14 cellular contexts compared by ENCODE assay signal in the genomic region with DNA sequence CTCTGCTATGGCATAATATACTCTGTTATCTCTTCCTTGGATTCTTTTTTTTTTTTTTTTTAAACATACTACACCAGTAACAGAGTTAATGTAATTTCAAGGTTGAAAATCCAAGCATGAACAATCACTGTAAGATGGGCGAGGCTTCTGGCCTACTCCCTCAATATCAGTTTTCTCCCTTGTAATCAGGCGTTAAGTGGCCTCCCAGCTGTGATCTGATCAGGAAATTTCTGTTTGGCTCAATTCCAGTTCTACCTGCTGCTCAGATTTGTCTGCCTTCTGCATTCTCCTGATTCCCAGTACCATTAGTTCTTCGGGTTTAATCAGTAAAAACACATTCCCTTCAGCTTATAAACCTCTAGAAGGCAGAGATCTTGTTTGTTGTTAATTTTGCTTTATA. TPM values are rescaled to one million over a fixed set of nuclear protein-coding genes. Genes with fewer than 3 reads are reported as not detected.
A peak's percentile ranks its signal among the peaks of the same experiment; 100 is the strongest.
DNase-seq lines count a peak whose midpoint lies in the region; ATAC-seq and TF ChIP-seq lines count a peak whose summit lies in the region.
"Had no signal": no experiment of that assay in that cellular context is flagged by ENCODE, and none has a peak within 500 bp of the region (broad histone marks: within the 10 kb centered on the region; RNA-seq: fewer than 3 reads in every experiment).

No MANE protein-coding gene starts in this region.

- DNase-seq in left ventricle myocardium superior (no peak), Right ventricle myocardium superior (no peak), NCI-H2171 treated with DMSO at 0.1 percent for 48 hours (lab: John Stamatoyannopoulos, UW) (peak; percentile 97), GM13976 (ENCODE audit: low spot score) (no peak), inferior parietal cortex (ENCODE audit: extremely low spot score) (no peak)
- no peak for DNase-seq in stimulated activated CD4-positive, alpha-beta T cell treated with anti-CD3 and anti-CD28 coated beads, Interleukin-4, amount 100 ng/mL, for 24 hours
- DNase-seq: activated naive CD4-positive, alpha-beta T cell treated with anti-CD3 and anti-CD28 coated beads, Interleukin-2, amount 10 ng/mL, durations not matched to agents 7 days and 5 days; effector memory CD8-positive, alpha-beta T cell; foreskin keratinocyte; H7; WERI-Rb-1 had no signal

- intact Hi-C loops in left ventricle myocardium superior (cut with micrococcal nuclease) (no loop called here), Right ventricle myocardium superior (cut with DNase I) (no loop called here)

- H3K27ac Mint-ChIP-seq in activated T-helper 17 cell treated with anti-CD3 and anti-CD28 coated beads, Interleukin-2, amount 50 U/mL, for 72 hours = peak overlapping the region; percentile 33
- H3K27ac Mint-ChIP-seq in stimulated activated memory B cell treated with anti-CD40 and anti-IgM and Interleukin-4, amounts not matched to agents 10 μg/mL and 1 μg/mL and 100 μg/mL, for 72 hours = peak overlapping the region; percentile 49
- H3K27ac Mint-ChIP-seq: activated naive CD4-positive, alpha-beta T cell treated with anti-CD3 and anti-CD28 coated beads, Interleukin-2, amount 10 ng/mL, durations not matched to agents 7 days and 5 days; progenitor cell of endocrine pancreas had no signal

- H3K36me3 Mint-ChIP-seq in activated T-helper 17 cell treated with anti-CD3 and anti-CD28 coated beads, Interleukin-2, amount 50 U/mL, for 72 hours (ENCODE audit: low read depth) = no peaks in the 10 kb centered on the region
- H3K36me3 Mint-ChIP-seq in stimulated activated memory B cell treated with anti-CD40 and anti-IgM and Interleukin-4, amounts not matched to agents 10 μg/mL and 1 μg/mL and 100 μg/mL, for 72 hours = peaks cover 21% of the 10 kb centered on the region
- H3K36me3 Mint-ChIP-seq: activated naive CD4-positive, alpha-beta T cell treated with anti-CD3 and anti-CD28 coated beads, Interleukin-2, amount 10 ng/mL, durations not matched to agents 7 days and 5 days had no signal

- H3K4me3 Mint-ChIP-seq in activated T-helper 17 cell treated with anti-CD3 and anti-CD28 coated beads, Interleukin-2, amount 50 U/mL, for 72 hours = no peak overlapping the region
- no peak overlapping the region for H3K4me3 Mint-ChIP-seq in stimulated activated memory B cell treated with anti-CD40 and anti-IgM and Interleukin-4, amounts not matched to agents 10 μg/mL and 1 μg/mL and 100 μg/mL, for 72 hours
- H3K4me3 Mint-ChIP-seq: activated naive CD4-positive, alpha-beta T cell treated with anti-CD3 and anti-CD28 coated beads, Interleukin-2, amount 10 ng/mL, durations not matched to agents 7 days and 5 days; effector memory CD8-positive, alpha-beta T cell had no signal

- no peaks in the 10 kb centered on the region for H3K9me3 Mint-ChIP-seq in activated T-helper 17 cell treated with anti-CD3 and anti-CD28 coated beads, Interleukin-2, amount 50 U/mL, for 72 hours
- no peaks in the 10 kb centered on the region for H3K9me3 Mint-ChIP-seq in stimulated activated memory B cell treated with anti-CD40 and anti-IgM and Interleukin-4, amounts not matched to agents 10 μg/mL and 1 μg/mL and 100 μg/mL, for 72 hours
- H3K9me3 Mint-ChIP-seq: activated naive CD4-positive, alpha-beta T cell treated with anti-CD3 and anti-CD28 coated beads, Interleukin-2, amount 10 ng/mL, durations not matched to agents 7 days and 5 days; effector memory CD8-positive, alpha-beta T cell had no signal

- H3K4me1 Mint-ChIP-seq in activated T-helper 17 cell treated with anti-CD3 and anti-CD28 coated beads, Interleukin-2, amount 50 U/mL, for 72 hours = peaks cover 6% of the 10 kb centered on the region
- peaks cover 38% of the 10 kb centered on the region for H3K4me1 Mint-ChIP-seq in stimulated activated memory B cell treated with anti-CD40 and anti-IgM and Interleukin-4, amounts not matched to agents 10 μg/mL and 1 μg/mL and 100 μg/mL, for 72 hours

- ATAC-seq in left ventricle myocardium superior (peak; percentile 38), Right ventricle myocardium superior (ENCODE audit: poor library complexity) (no peak)
- ATAC-seq in activated T-helper 17 cell treated with anti-CD3 and anti-CD28 coated beads, Interleukin-2, amount 50 U/mL, for 72 hours (replicated peaks) = no peak
- no peak for ATAC-seq in stimulated activated memory B cell treated with anti-CD40 and anti-IgM and Interleukin-4, amounts not matched to agents 10 μg/mL and 1 μg/mL and 100 μg/mL, for 72 hours
- ATAC-seq: effector memory CD8-positive, alpha-beta T cell; foreskin keratinocyte had no signal

- H3K27me3 Mint-ChIP-seq in activated T-helper 17 cell treated with anti-CD3 and anti-CD28 coated beads, Interleukin-2, amount 50 U/mL, for 72 hours = no peaks in the 10 kb centered on the region
- H3K27me3 Mint-ChIP-seq in stimulated activated memory B cell treated with anti-CD40 and anti-IgM and Interleukin-4, amounts not matched to agents 10 μg/mL and 1 μg/mL and 100 μg/mL, for 72 hours = no peaks in the 10 kb centered on the region
- H3K27me3 Mint-ChIP-seq: activated naive CD4-positive, alpha-beta T cell treated with anti-CD3 and anti-CD28 coated beads, Interleukin-2, amount 10 ng/mL, durations not matched to agents 7 days and 5 days; effector memory CD8-positive, alpha-beta T cell; progenitor cell of endocrine pancreas had no signal

- TF ChIP-seq CTCF in GM13976 (IDR thresholded peaks at IDR 0.05; ENCODE audit: borderline replicate concordance, control extremely low read depth, extremely low read depth, insufficient read depth, missing control alignments) = no peak

- in situ Hi-C loops in GM13976 (cut with MboI; ENCODE audit: low sequenced_read_pairs, unreplicated experiment) = no loop called here

RNA-seq across cellular contexts. Expression of gene PRKD3, which starts 18.6 kb away (rescaled TPM):
- total RNA-seq in left ventricle myocardium superior (12.8 TPM), Right ventricle myocardium superior (10.4 TPM)
- 10 to 100 TPM; 28.2 to 35.6 TPM for total RNA-seq in activated T-helper 17 cell treated with anti-CD3 and anti-CD28 coated beads, Interleukin-2, amount 50 U/mL, for 72 hours

RNA-seq across cellular contexts. Expression of gene QPCT, which starts 38.4 kb away (rescaled TPM):
- total RNA-seq in left ventricle myocardium superior (0.77 TPM), Right ventricle myocardium superior (1.2 TPM)
- total RNA-seq in activated T-helper 17 cell treated with anti-CD3 and anti-CD28 coated beads, Interleukin-2, amount 50 U/mL, for 72 hours = under 1 TPM; 0.53 to 0.71 TPM
